7 cellular contexts compared by ENCODE assay signal in genomic region chr7:30545766-30546165, GRCh38. TPM values are rescaled to one million over a fixed set of nuclear protein-coding genes. Genes with fewer than 3 reads are reported as not detected.
DNase-seq lines count a peak whose midpoint lies in the region; ATAC-seq, FAIRE-seq and TF ChIP-seq lines count a peak whose summit lies in the region.
"Not testable (repeated sequence)": the region's sequence is repeated elsewhere in the genome, so short reads cannot be mapped to it uniquely, and the experiment has no call there.

No MANE protein-coding gene starts in this region.

- not testable (repeated sequence) for H4K20me1 ChIP-seq in GM23338 (replicated peaks; ENCODE audit: insufficient read depth); fibroblast of lung (ENCODE audit: control insufficient read depth, extremely low read depth, insufficient read depth, low read length)

- not testable (repeated sequence) for H2AFZ ChIP-seq in GM23338; fibroblast of lung (ENCODE audit: low read length); mesenchymal stem cell (ENCODE audit: low read depth, low read length)

- WGBS in mesenchymal stem cell = 47% methylated on average over 2 of the region's 2 CpGs
- 44 to 49% (median 47%) methylated on average over 2 of the region's 2 CpGs for WGBS in small intestine, 3 donors

- not testable (repeated sequence) for H3F3A ChIP-seq in GM23338 (replicated peaks; ENCODE audit: low read depth)

- not testable (repeated sequence) for FAIRE-seq in small intestine (lab: Jason Lieb, UNC)

- ATAC-seq in GM23338 = not testable (repeated sequence)

- peaks cover 25% of the 10 kb centered on the region for H3K4me1 Mint-ChIP-seq in GM23338

- not testable (repeated sequence) for H3K23ac ChIP-seq in mesenchymal stem cell (ENCODE audit: low read length in 2 of 2)

- H3K4me2 ChIP-seq in GM23338; fibroblast of lung (ENCODE audit: extremely low read depth, insufficient read depth, low read length); mesenchymal stem cell (ENCODE audit: low read length, poor library complexity, severe bottlenecking): not testable (repeated sequence)

- not testable (repeated sequence) for TF ChIP-seq CTCF in GM23338 (conservative IDR thresholded peaks at IDR 0.05; ENCODE audit: low read depth in 2 of 2); astrocyte of the spinal cord (IDR thresholded peaks at IDR 0.05; ENCODE audit: low read depth, low read length); fibroblast of lung (conservative IDR thresholded peaks at IDR 0.05 in 1 of 2, IDR thresholded peaks at IDR 0.05 in 1 of 2; ENCODE audit: low read depth in 1 of 2, low read length in 2 of 2); foreskin fibroblast (IDR thresholded peaks at IDR 0.05; ENCODE audit: low read depth, low read length)

- not testable (repeated sequence) for H3K79me2 ChIP-seq in GM23338 (replicated peaks; ENCODE audit: insufficient read depth); fibroblast of lung (ENCODE audit: control insufficient read depth, insufficient read depth, low read length)

- not testable (repeated sequence) for H3K27me3 Mint-ChIP-seq in GM23338 (ENCODE audit: insufficient read depth, low read depth, poor library complexity)

- not testable (repeated sequence) for H3K9me3 Mint-ChIP-seq in GM23338

- H3K36me3 Mint-ChIP-seq in GM23338 (ENCODE audit: low read depth) = not testable (repeated sequence)

- not testable (repeated sequence) for H2BK120ac ChIP-seq in mesenchymal stem cell (ENCODE audit: low read depth, low read length)

- not testable (repeated sequence) for H3K14ac ChIP-seq in mesenchymal stem cell (ENCODE audit: low read length in 2 of 2)

- not testable (repeated sequence) for H2BK5ac ChIP-seq in mesenchymal stem cell (ENCODE audit: low read depth, low read length, poor library complexity, severe bottlenecking)

- not testable (repeated sequence) for H3K27ac ChIP-seq in GM23338 (ENCODE audit: low read depth); fibroblast of lung (ENCODE audit: insufficient read depth, low read length); mesenchymal stem cell (ENCODE audit: low read length, poor library complexity, severe bottlenecking); small intestine (ENCODE audit: low read depth in 1 of 2, low read length in 1 of 2)

- not testable (repeated sequence) for H3K9ac ChIP-seq in fibroblast of lung (ENCODE audit: insufficient read depth, low read length); mesenchymal stem cell (ENCODE audit: low read length)

- not testable (repeated sequence) for DNase-seq in GM23338 (ENCODE audit: low spot score)
- peak; percentile 47 for DNase-seq in NCI-H69 (lab: John Stamatoyannopoulos, UW)
- DNase-seq in astrocyte of the spinal cord (ENCODE audit: low read depth, low spot score) = peak; percentile 19
- peak; percentile 17 to 61 for DNase-seq in fibroblast of lung (ENCODE audit: low read depth in 2 of 2)
- peak; percentile 24 to 69 for DNase-seq in foreskin fibroblast
- peak; percentile 57 for DNase-seq in mesenchymal stem cell
- peak; percentile 67 for DNase-seq in small intestine

- not testable (repeated sequence) for H3K36me3 ChIP-seq in GM23338 (ENCODE audit: insufficient read depth); fibroblast of lung (ENCODE audit: control insufficient read depth, insufficient read depth, low read length); small intestine (ENCODE audit: control insufficient read depth in 2 of 2, insufficient read depth in 2 of 2, low read length in 2 of 2)
- peaks cover 10 to 60% of the 10 kb centered on the region in 2 experiments for H3K36me3 ChIP-seq in mesenchymal stem cell (ENCODE audit: control insufficient read depth in 1 of 2, insufficient read depth in 2 of 2, low read depth in 1 of 2, low read length in 2 of 2)

- not testable (repeated sequence) for H4K91ac ChIP-seq in mesenchymal stem cell (ENCODE audit: low read length)

- not testable (repeated sequence) for H3K9me3 ChIP-seq in fibroblast of lung (ENCODE audit: control insufficient read depth, insufficient read depth, low read depth, low read length); mesenchymal stem cell (ENCODE audit: control insufficient read depth, low read length); small intestine (ENCODE audit: control insufficient read depth, low read depth)

- not testable (repeated sequence) for H2AK5ac ChIP-seq in mesenchymal stem cell (ENCODE audit: low read length, severe bottlenecking)

- not testable (repeated sequence) for H3K4me1 ChIP-seq in GM23338 (ENCODE audit: insufficient read depth); fibroblast of lung (ENCODE audit: control insufficient read depth, extremely low read depth, insufficient read depth, low read length); mesenchymal stem cell (ENCODE audit: control insufficient read depth, insufficient read depth, low read depth, low read length); small intestine (ENCODE audit: control insufficient read depth in 2 of 2, insufficient read depth in 1 of 2, low read depth in 1 of 2, low read length in 1 of 2)

- H3K27ac Mint-ChIP-seq in GM23338 = 0 out of 2 replicates have a peak overlapping the region, but pooled peaks have one; percentile 14

- in situ Hi-C loops in astrocyte of the spinal cord (cut with HindIII; ENCODE audit: low sequenced_read_pairs) = not testable (repeated sequence)

- not testable (repeated sequence) for H4K8ac ChIP-seq in mesenchymal stem cell (ENCODE audit: low read length)

- not testable (repeated sequence) for H3K79me1 ChIP-seq in mesenchymal stem cell (replicated peaks; ENCODE audit: low read length, poor library complexity, severe bottlenecking)

- not testable (repeated sequence) for H3K4me3 ChIP-seq in GM23338; astrocyte of the spinal cord (ENCODE audit: low read depth, low read length); fibroblast of lung (replicated peaks in 1 of 4; ENCODE audit: control extremely low read depth in 1 of 4, insufficient read depth in 1 of 4, low read depth in 3 of 4, low read length in 4 of 4); foreskin fibroblast (ENCODE audit: low read depth in 1 of 2, low read length in 2 of 2); mesenchymal stem cell (ENCODE audit: insufficient read depth in 1 of 2, low read depth in 1 of 2, low read length in 2 of 2); small intestine (ENCODE audit: low read depth in 1 of 2, low read length in 2 of 2)

- not testable (repeated sequence) for H3K4me3 Mint-ChIP-seq in GM23338

- H2BK12ac ChIP-seq in mesenchymal stem cell (ENCODE audit: low read length in 2 of 2) = not testable (repeated sequence)

- not testable (repeated sequence) for H3K4ac ChIP-seq in mesenchymal stem cell (ENCODE audit: low read depth in 1 of 2, low read length in 2 of 2)

- not testable (repeated sequence) for H2BK15ac ChIP-seq in mesenchymal stem cell (ENCODE audit: low read depth, poor library complexity, severe bottlenecking)

- H3K18ac ChIP-seq in mesenchymal stem cell (ENCODE audit: low read depth in 1 of 2, low read length in 2 of 2) = not testable (repeated sequence)

- not testable (repeated sequence) for H3K9me2 ChIP-seq in GM23338 (ENCODE audit: insufficient read depth)

- H3K27me3 ChIP-seq in GM23338 (ENCODE audit: insufficient read depth); fibroblast of lung (ENCODE audit: control insufficient read depth, insufficient read depth, low read length); mesenchymal stem cell (ENCODE audit: control insufficient read depth in 1 of 2, insufficient read depth in 1 of 2, low read length in 2 of 2); small intestine (ENCODE audit: control insufficient read depth in 2 of 2, insufficient read depth in 2 of 2, low read length in 2 of 2): not testable (repeated sequence)

RNA-seq across cellular contexts. Expression of gene GGCT, which starts 41.1 kb away (rescaled TPM):
- 104 and 113 TPM in 2 replicates for total RNA-seq in GM23338 (2014; rRNA removed; shearing (Covaris generic))
- polyA plus RNA-seq in GM23338 (2016; fragmentation: Nextera tagmentation; extraction: Ambion mirVana) (197 and 229 TPM in 2 replicates), fibroblast of lung (21.6 and 23.2 TPM in 2 replicates), small intestine (100 to 1,000 TPM in 1 of 3 donors, 10 to 100 TPM in 2; 57.3 to 105 (median 73.4) TPM)
- 24.6 and 33.1 TPM in 2 replicates for total RNA-seq in fibroblast of lung
- 31.1 and 32.0 TPM in 2 replicates for polyA plus RNA-seq in fibroblast of lung (2012)
- 9.0 and 9.3 TPM in 2 replicates for polyA minus RNA-seq in fibroblast of lung (ENCODE audit: low replicate concordance)
- polyA plus RNA-seq in mesenchymal stem cell (2013, experiment 1 of 2) = 15.7 TPM
- 15.0 TPM for polyA plus RNA-seq in mesenchymal stem cell (2013, experiment 2 of 2)

RNA-seq across cellular contexts. Expression of gene GARS1, which starts 48.9 kb away (rescaled TPM):
- 241 and 271 TPM in 2 replicates for total RNA-seq in GM23338 (2014; rRNA removed; shearing (Covaris generic))
- polyA plus RNA-seq in GM23338 (2016; fragmentation: Nextera tagmentation; extraction: Ambion mirVana) = 198 and 207 TPM in 2 replicates
- 226 and 322 TPM in 2 replicates for total RNA-seq in fibroblast of lung
- polyA plus RNA-seq in fibroblast of lung = 669 and 712 TPM in 2 replicates
- polyA plus RNA-seq in fibroblast of lung (2012) = 262 and 263 TPM in 2 replicates
- 1,044 and 1,141 TPM in 2 replicates for polyA minus RNA-seq in fibroblast of lung (ENCODE audit: low replicate concordance)
- 351 TPM for polyA plus RNA-seq in mesenchymal stem cell (2013, experiment 1 of 2)
- 352 TPM for polyA plus RNA-seq in mesenchymal stem cell (2013, experiment 2 of 2)
- 100 to 1,000 TPM in 1 of 3 donors, 10 to 100 TPM in 2; 36.5 to 144 (median 88.1) TPM for polyA plus RNA-seq in small intestine
